2 cellular contexts compared by ENCODE assay signal in the genomic region with DNA sequence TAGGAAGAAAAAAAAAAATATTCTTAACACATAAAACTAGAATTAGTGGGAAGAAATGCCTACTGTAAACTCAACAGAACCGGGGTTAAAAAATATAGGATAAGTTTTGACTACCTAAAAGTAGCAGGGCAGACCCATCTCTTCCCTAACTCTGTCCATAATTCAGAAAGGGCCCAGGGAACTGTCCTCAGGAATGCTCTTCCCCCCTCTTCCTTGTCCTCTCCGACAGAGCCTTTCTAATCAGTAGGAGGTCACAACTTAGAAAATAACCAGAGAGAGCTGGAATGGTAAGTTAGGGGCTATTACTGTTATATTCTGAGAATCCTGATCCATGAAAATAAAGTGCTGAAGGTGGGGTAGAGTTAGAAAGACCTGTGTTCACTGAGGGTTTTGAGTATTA.
TF ChIP-seq lines count a peak whose summit lies in the region.

No MANE protein-coding gene starts in this region.

TF ChIP-seq in liver, 16 proteins besides CTCF, POLR2A, EP300 and RAD21:
- TF ChIP-seq JUND (IDR thresholded peaks at IDR 0.05) (no peak), YY1 (IDR thresholded peaks at IDR 0.05) (no peak), HNF4G (IDR thresholded peaks at IDR 0.05) (no peak), FOXA1 (IDR thresholded peaks at IDR 0.05) (no peak), FOXA2 (IDR thresholded peaks at IDR 0.05) (no peak), TAF1 (conservative IDR thresholded peaks at IDR 0.05) (no peak), RXRA (IDR thresholded peaks at IDR 0.05) (no peak), HNF4A (conservative IDR thresholded peaks at IDR 0.05) (no peak)
- TF ChIP-seq, protein P1, sequence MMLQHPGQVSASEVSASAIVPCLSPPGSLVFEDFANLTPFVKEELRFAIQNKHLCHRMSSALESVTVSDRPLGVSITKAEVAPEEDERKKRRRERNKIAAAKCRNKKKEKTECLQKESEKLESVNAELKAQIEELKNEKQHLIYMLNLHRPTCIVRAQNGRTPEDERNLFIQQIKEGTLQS (IDR thresholded peaks at IDR 0.05) = no peak
- TF ChIP-seq, protein P2, sequence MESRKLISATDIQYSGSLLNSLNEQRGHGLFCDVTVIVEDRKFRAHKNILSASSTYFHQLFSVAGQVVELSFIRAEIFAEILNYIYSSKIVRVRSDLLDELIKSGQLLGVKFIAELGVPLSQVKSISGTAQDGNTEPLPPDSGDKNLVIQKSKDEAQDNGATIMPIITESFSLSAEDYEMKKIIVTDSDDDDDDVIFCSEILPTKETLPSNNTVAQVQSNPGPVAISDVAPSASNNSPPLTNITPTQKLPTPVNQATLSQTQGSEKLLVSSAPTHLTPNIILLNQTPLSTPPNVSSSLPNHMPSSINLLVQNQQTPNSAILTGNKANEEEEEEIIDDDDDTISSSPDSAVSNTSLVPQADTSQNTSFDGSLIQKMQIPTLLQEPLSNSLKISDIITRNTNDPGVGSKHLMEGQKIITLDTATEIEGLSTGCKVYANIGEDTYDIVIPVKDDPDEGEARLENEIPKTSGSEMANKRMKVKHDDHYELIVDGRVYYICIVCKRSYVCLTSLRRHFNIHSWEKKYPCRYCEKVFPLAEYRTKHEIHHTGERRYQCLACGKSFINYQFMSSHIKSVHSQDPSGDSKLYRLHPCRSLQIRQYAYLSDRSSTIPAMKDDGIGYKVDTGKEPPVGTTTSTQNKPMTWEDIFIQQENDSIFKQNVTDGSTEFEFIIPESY (IDR thresholded peaks at IDR 0.05) = no peak

TF ChIP-seq in HepG2, 621 proteins besides CTCF, POLR2A, EP300 and RAD21:
- TF ChIP-seq, protein P3, sequence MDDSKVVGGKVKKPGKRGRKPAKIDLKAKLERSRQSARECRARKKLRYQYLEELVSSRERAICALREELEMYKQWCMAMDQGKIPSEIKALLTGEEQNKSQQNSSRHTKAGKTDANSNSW (CRISPR knock-in tag; IDR thresholded peaks at IDR 0.05; ENCODE audit: borderline replicate concordance) = no peak
- TF ChIP-seq AGO1 (IDR thresholded peaks at IDR 0.05; ENCODE audit: low read depth, low read length, poor library complexity, severe bottlenecking) (no peak), HDAC6 (IDR thresholded peaks at IDR 0.05; ENCODE audit: low read depth, low read length) (no peak), ZNF577 (CRISPR knock-in tag; IDR thresholded peaks at IDR 0.05; ENCODE audit: borderline replicate concordance, low read depth) (no peak), MAF1 (CRISPR knock-in tag; IDR thresholded peaks at IDR 0.05; ENCODE audit: borderline replicate concordance) (no peak), ZNF317 (CRISPR knock-in tag; IDR thresholded peaks at IDR 0.05) (no peak), ZNF33B (CRISPR knock-in tag; IDR thresholded peaks at IDR 0.05) (no peak), ZNF292 (CRISPR knock-in tag; IDR thresholded peaks at IDR 0.05; ENCODE audit: borderline replicate concordance, low read depth) (no peak), DNMT1 (CRISPR knock-in tag; IDR thresholded peaks at IDR 0.05) (no peak), TAF1 (CRISPR knock-in tag; IDR thresholded peaks at IDR 0.05) (no peak), ZNF782 (CRISPR knock-in tag; IDR thresholded peaks at IDR 0.05; ENCODE audit: borderline replicate concordance) (no peak), ZSCAN22 (CRISPR knock-in tag; IDR thresholded peaks at IDR 0.05) (no peak), SPEN (CRISPR knock-in tag; IDR thresholded peaks at IDR 0.05; ENCODE audit: low read depth) (no peak)
- TF ChIP-seq, protein P4, sequence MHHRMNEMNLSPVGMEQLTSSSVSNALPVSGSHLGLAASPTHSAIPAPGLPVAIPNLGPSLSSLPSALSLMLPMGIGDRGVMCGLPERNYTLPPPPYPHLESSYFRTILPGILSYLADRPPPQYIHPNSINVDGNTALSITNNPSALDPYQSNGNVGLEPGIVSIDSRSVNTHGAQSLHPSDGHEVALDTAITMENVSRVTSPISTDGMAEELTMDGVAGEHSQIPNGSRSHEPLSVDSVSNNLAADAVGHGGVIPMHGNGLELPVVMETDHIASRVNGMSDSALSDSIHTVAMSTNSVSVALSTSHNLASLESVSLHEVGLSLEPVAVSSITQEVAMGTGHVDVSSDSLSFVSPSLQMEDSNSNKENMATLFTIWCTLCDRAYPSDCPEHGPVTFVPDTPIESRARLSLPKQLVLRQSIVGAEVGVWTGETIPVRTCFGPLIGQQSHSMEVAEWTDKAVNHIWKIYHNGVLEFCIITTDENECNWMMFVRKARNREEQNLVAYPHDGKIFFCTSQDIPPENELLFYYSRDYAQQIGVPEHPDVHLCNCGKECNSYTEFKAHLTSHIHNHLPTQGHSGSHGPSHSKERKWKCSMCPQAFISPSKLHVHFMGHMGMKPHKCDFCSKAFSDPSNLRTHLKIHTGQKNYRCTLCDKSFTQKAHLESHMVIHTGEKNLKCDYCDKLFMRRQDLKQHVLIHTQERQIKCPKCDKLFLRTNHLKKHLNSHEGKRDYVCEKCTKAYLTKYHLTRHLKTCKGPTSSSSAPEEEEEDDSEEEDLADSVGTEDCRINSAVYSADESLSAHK (CRISPR knock-in tag; IDR thresholded peaks at IDR 0.05; ENCODE audit: borderline replicate concordance) = no peak
- TF ChIP-seq, protein P5, sequence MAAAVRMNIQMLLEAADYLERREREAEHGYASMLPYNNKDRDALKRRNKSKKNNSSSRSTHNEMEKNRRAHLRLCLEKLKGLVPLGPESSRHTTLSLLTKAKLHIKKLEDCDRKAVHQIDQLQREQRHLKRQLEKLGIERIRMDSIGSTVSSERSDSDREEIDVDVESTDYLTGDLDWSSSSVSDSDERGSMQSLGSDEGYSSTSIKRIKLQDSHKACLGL (CRISPR knock-in tag; IDR thresholded peaks at IDR 0.05) = no peak
- TF ChIP-seq, protein P6, sequence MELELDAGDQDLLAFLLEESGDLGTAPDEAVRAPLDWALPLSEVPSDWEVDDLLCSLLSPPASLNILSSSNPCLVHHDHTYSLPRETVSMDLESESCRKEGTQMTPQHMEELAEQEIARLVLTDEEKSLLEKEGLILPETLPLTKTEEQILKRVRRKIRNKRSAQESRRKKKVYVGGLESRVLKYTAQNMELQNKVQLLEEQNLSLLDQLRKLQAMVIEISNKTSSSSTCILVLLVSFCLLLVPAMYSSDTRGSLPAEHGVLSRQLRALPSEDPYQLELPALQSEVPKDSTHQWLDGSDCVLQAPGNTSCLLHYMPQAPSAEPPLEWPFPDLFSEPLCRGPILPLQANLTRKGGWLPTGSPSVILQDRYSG (CRISPR knock-in tag; IDR thresholded peaks at IDR 0.05) = no peak
- TF ChIP-seq, protein P7, sequence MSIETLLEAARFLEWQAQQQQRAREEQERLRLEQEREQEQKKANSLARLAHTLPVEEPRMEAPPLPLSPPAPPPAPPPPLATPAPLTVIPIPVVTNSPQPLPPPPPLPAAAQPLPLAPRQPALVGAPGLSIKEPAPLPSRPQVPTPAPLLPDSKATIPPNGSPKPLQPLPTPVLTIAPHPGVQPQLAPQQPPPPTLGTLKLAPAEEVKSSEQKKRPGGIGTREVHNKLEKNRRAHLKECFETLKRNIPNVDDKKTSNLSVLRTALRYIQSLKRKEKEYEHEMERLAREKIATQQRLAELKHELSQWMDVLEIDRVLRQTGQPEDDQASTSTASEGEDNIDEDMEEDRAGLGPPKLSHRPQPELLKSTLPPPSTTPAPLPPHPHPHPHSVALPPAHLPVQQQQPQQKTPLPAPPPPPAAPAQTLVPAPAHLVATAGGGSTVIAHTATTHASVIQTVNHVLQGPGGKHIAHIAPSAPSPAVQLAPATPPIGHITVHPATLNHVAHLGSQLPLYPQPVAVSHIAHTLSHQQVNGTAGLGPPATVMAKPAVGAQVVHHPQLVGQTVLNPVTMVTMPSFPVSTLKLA (IDR thresholded peaks at IDR 0.05) = no peak
